10 cellular contexts compared by ENCODE assay signal in the genomic region with DNA sequence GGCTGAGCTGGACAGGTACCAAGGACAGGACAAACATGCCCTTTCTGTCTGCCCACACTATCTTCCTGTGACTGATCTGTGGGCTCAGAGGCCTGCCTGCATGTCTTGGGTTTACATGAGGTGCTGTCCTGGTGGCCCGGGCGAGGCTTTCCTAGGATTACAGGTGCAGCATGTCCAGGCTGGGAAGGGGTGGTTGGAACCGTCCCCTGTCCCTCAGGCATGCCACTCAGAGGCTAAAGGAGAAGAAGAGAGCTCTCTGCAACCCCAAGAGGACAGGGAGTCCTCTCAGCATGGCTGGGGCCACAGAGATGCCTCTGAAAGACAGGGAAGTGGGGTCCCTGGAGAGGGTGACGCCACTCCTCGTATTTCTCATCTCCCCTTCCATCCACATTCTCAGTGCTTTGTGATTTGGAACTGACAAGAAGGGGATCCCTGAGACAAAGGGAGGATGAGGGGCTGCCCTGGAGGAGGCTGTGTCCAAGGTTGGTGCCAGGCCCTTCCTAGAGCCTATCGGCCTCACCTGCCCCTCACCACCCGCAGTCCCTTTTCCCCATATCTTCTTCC.
DNase-seq lines count a peak whose midpoint lies in the region; ATAC-seq and TF ChIP-seq lines count a peak whose summit lies in the region.
"Had no signal": no experiment of that assay in that cellular context is flagged by ENCODE, and none has a peak within 500 bp of the region (broad histone marks: within the 10 kb centered on the region; RNA-seq: fewer than 3 reads in every experiment).

No MANE protein-coding gene starts in this region.

- H3K36me3 ChIP-seq in Caco-2 (ENCODE audit: control insufficient read depth, insufficient read depth, low read length) (no peaks in the 10 kb centered on the region), SJCRH30 (no peaks in the 10 kb centered on the region)
- H3K36me3 ChIP-seq: tibial nerve had no signal

- no peak overlapping the region for H3K4me3 Mint-ChIP-seq in Caco-2 (ENCODE audit: unreplicated experiment)
- H3K4me3 Mint-ChIP-seq: activated CD8-positive, alpha-beta memory T cell treated with anti-CD3 and anti-CD28 coated beads, Interleukin-2, amount 10 ng/mL, durations not matched to agents 7 days and 5 days had no signal

- H3K27me3 ChIP-seq in Caco-2 (replicated peaks; ENCODE audit: control insufficient read depth, insufficient read depth, low read length): no peaks in the 10 kb centered on the region
- H3K27me3 ChIP-seq in SJCRH30: peaks cover 5% of the 10 kb centered on the region; the same call in 1 of the 2 replicates

- no peak overlapping the region for H3K27ac ChIP-seq in SJCRH30
- H3K27ac ChIP-seq: tibial nerve had no signal

- H3K4me3 ChIP-seq in Caco-2 (ENCODE audit: low read depth, low read length) (no peak overlapping the region), SJCRH30 (no peak overlapping the region)
- H3K4me3 ChIP-seq: tibial nerve had no signal

- no TSS peak for BruUV-seq in Caco-2 (replicated peaks; lab: Mats Ljungman, UMichigan)

- DNase-seq in NCI-H2029 treated with DMSO at 0.1 percent for 48 hours (lab: John Stamatoyannopoulos, UW): no peak
- no peak for DNase-seq in Caco-2
- DNase-seq in SJCRH30: no peak

- H3K27ac Mint-ChIP-seq in Caco-2 (ENCODE audit: unreplicated experiment): no peak overlapping the region
- H3K27ac Mint-ChIP-seq: activated CD8-positive, alpha-beta memory T cell treated with anti-CD3 and anti-CD28 coated beads, Interleukin-2, amount 10 ng/mL, durations not matched to agents 7 days and 5 days had no signal

- no peaks in the 10 kb centered on the region for H3K4me1 Mint-ChIP-seq in Caco-2 (ENCODE audit: low read depth, unreplicated experiment)
- H3K4me1 Mint-ChIP-seq: activated CD8-positive, alpha-beta memory T cell treated with anti-CD3 and anti-CD28 coated beads, Interleukin-2, amount 10 ng/mL, durations not matched to agents 7 days and 5 days had no signal

- H3K4me1 ChIP-seq in Caco-2: no peaks in the 10 kb centered on the region
- peaks cover 3% of the 10 kb centered on the region; the same call in 1 of the 2 replicates for H3K4me1 ChIP-seq in SJCRH30

- CTCF ChIA-PET in Caco-2 (lab: Charles Lee): interaction anchor here (0.9 kb wide), 1 partner anchor 238 kb away, joined by 3 read pairs; no protein-coding TSS in a partner anchor

- POLR2A ChIA-PET in Caco-2 (lab: Charles Lee): no interaction called here

- H3K9me3 ChIP-seq in Caco-2: no peaks in the 10 kb centered on the region
- H3K9me3 ChIP-seq in SJCRH30 (replicated peaks): no peaks in the 10 kb centered on the region
- H3K9me3 ChIP-seq: tibial nerve had no signal

- H3K27me3 Mint-ChIP-seq in Caco-2 (ENCODE audit: insufficient read depth, unreplicated experiment): peaks cover 3% of the 10 kb centered on the region
- H3K27me3 Mint-ChIP-seq: activated CD8-positive, alpha-beta memory T cell treated with anti-CD3 and anti-CD28 coated beads, Interleukin-2, amount 10 ng/mL, durations not matched to agents 7 days and 5 days had no signal

- intact Hi-C loops in Caco-2 (cut with micrococcal nuclease; ENCODE audit: unreplicated experiment): loop anchor here (2.0 kb wide), 1 partner anchor 238 kb away; no protein-coding TSS in a partner anchor

- no peak for TF ChIP-seq CTCF in Caco-2 (IDR thresholded peaks at IDR 0.05; ENCODE audit: insufficient read depth in 1 of 2, low read depth in 1 of 2, low read length in 1 of 2, severe bottlenecking in 1 of 2, unreplicated experiment in 1 of 2)

- no peaks in the 10 kb centered on the region for H3K36me3 Mint-ChIP-seq in Caco-2 (ENCODE audit: insufficient read depth, unreplicated experiment)
- H3K36me3 Mint-ChIP-seq: activated CD8-positive, alpha-beta memory T cell treated with anti-CD3 and anti-CD28 coated beads, Interleukin-2, amount 10 ng/mL, durations not matched to agents 7 days and 5 days had no signal

- no peaks in the 10 kb centered on the region for H3K9me3 Mint-ChIP-seq in Caco-2 (ENCODE audit: unreplicated experiment)

- peak; percentile 9 for ATAC-seq in GM18502 (IDR thresholded peaks at IDR 0.05; ENCODE audit: poor library complexity, unreplicated experiment)
- peak; percentile 9 for ATAC-seq in GM21390 (IDR thresholded peaks at IDR 0.05; ENCODE audit: unreplicated experiment)
- peak; percentile 4 for ATAC-seq in HG03159 (IDR thresholded peaks at IDR 0.05; ENCODE audit: unreplicated experiment)
- ATAC-seq in esophagus mucosa: peak; percentile 10
- ATAC-seq in HG02840 (IDR thresholded peaks at IDR 0.05; ENCODE audit: low FRiP score, unreplicated experiment): no peak
